Comparison of ENCODE assay signal across 20 cellular contexts in genomic region chrX:360496-361150, GRCh38.
"Had no signal": no experiment of that assay in that cellular context is flagged by ENCODE, and none has a peak within 500 bp of the region (broad histone marks: within the 10 kb centered on the region; RNA-seq: fewer than 3 reads in every experiment).

No MANE protein-coding gene starts in this region.

- H3K27ac ChIP-seq: colonic mucosa, heart left ventricle, neural progenitor cell, pancreas, prostate gland, testis, tibial nerve had no signal

- H3K27me3 ChIP-seq: colonic mucosa, heart left ventricle, neural progenitor cell, pancreas, testis, tibial nerve had no signal

- H3K4me3 ChIP-seq: colonic mucosa, heart left ventricle, neural progenitor cell, pancreas, prostate gland, testis, tibial nerve had no signal

- H3K36me3 ChIP-seq: colonic mucosa, prostate gland had no signal

- H3K4me1 ChIP-seq: colonic mucosa, neural progenitor cell, pancreas, prostate gland, testis, tibial nerve had no signal

- H3K9me3 ChIP-seq: colonic mucosa, pancreas, prostate gland, testis had no signal

- DNase-seq: cerebellar nuclear complex; colonic mucosa; dermis blood vessel endothelial cell; endodermal cell; foreskin melanocyte; hippocampal formation; kidney glomerular epithelial cell; natural killer cell; occipital lobe; pancreas; stimulated activated CD4-positive, alpha-beta T cell treated with anti-CD3 and anti-CD28 coated beads, Interleukin-2, amount 100 ng/mL, for 24 hours; stimulated activated CD4-positive, alpha-beta T cell treated with anti-CD3 and anti-CD28 coated beads, Interleukin-4, amount 100 ng/mL, for 4 hours; stimulated activated naive B cell treated with anti-CD40 and anti-IgM and Interleukin-4, amounts not matched to agents 10 μg/mL and 1 μg/mL and 100 μg/mL, for 72 hours; stimulated activated naive CD8-positive, alpha-beta T cell treated with anti-CD3 and anti-CD28 coated beads, Interleukin-15, amount 100 ng/mL, for 72 hours; testis had no signal

- H3K4me2 ChIP-seq: neural progenitor cell had no signal

- ATAC-seq: pancreas; sciatic nerve; stimulated activated naive B cell treated with anti-CD40 and anti-IgM and Interleukin-4, amounts not matched to agents 10 μg/mL and 1 μg/mL and 100 μg/mL, for 72 hours; stimulated activated naive CD8-positive, alpha-beta T cell treated with anti-CD3 and anti-CD28 coated beads, Interleukin-15, amount 100 ng/mL, for 72 hours had no signal

- H3K9ac ChIP-seq: neural progenitor cell had no signal
